In genomic region chr17:9002610-9003354, GRCh38 we compare ENCODE assay signal across 8 cellular contexts. TPM values are rescaled to one million over a fixed set of nuclear protein-coding genes. Genes with fewer than 3 reads are reported as not detected.
DNase-seq lines count a peak whose midpoint lies in the region; ATAC-seq lines count a peak whose summit lies in the region.

No MANE protein-coding gene starts in this region.

- POLR2A ChIA-PET in naive thymus-derived CD8-positive, alpha-beta T cell (lab: Charles Lee): no interaction called here

- peak overlapping the region; percentile 40 to 73 (median 66) for H3K4me3 Mint-ChIP-seq in naive thymus-derived CD8-positive, alpha-beta T cell

- H3K4me1 Mint-ChIP-seq in naive thymus-derived CD8-positive, alpha-beta T cell: peaks cover 4 to 28% (median 20%) of the 10 kb centered on the region in 4 donors

- peaks cover 0 to 21% (median 4%) of the 10 kb centered on the region in 9 donors for H3K9me3 Mint-ChIP-seq in naive thymus-derived CD8-positive, alpha-beta T cell

- DNase-seq in ELF-1 (ENCODE audit: low read depth, low spot score) (peak; percentile 43), NOMO-1 (lab: John Stamatoyannopoulos, UW; ENCODE audit: unreplicated experiment in 2 of 2) (peak; percentile 18 to 31), ecto neural progenitor cell (ENCODE audit: low spot score) (peak; percentile 87), NCI-H1694 treated with DMSO at 0.1 percent for 48 hours (lab: John Stamatoyannopoulos, UW) (no peak), LoVo (ENCODE audit: low spot score) (no peak)
- peak in 2 of 10 donors; percentile 22 to 31 for DNase-seq in naive thymus-derived CD8-positive, alpha-beta T cell

- H3K27ac Mint-ChIP-seq in naive thymus-derived CD8-positive, alpha-beta T cell: peak overlapping the region in 2 of 10 donors; percentile 18 to 27

- H3K27me3 Mint-ChIP-seq in naive thymus-derived CD8-positive, alpha-beta T cell: peaks cover 34 to 70% (median 47%) of the 10 kb centered on the region in 5 donors

- H3K36me3 Mint-ChIP-seq in naive thymus-derived CD8-positive, alpha-beta T cell: peaks cover 0 to 8% (median 5%) of the 10 kb centered on the region in 3 donors

- ATAC-seq in naive thymus-derived CD8-positive, alpha-beta T cell: peak; percentile 69 to 80
- no peak for ATAC-seq in GM19455 (IDR thresholded peaks at IDR 0.05; ENCODE audit: unreplicated experiment)
- no peak for ATAC-seq in HG03469 (IDR thresholded peaks at IDR 0.05; ENCODE audit: unreplicated experiment)

RNA-seq across cellular contexts. Expression of gene NTN1, which starts 18.5 kb away (rescaled TPM):
- under 1 TPM in 1 of 2 experiments, not detected in 1; 0.05 TPM for total RNA-seq in naive thymus-derived CD8-positive, alpha-beta T cell
- polyA plus RNA-seq in naive thymus-derived CD8-positive, alpha-beta T cell: not detected

RNA-seq across cellular contexts. Expression of gene PIK3R5, which starts 37.3 kb away (rescaled TPM):
- 100 to 1,000 TPM in 1 of 2 experiments, 10 to 100 TPM in 1; 94.1 to 104 TPM for total RNA-seq in naive thymus-derived CD8-positive, alpha-beta T cell
- 10 to 100 TPM; 20.0 to 44.0 (median 25.8) TPM for polyA plus RNA-seq in naive thymus-derived CD8-positive, alpha-beta T cell

Comparison
In these comparisons a context has a peak if more than half of its experiments do, and no peak if none do; other contexts are left out.
1. DNase-seq: peak in ELF-1 (single experiment), NOMO-1 (2 of 2) and ecto neural progenitor cell (single experiment); none in NCI-H1694 treated with DMSO at 0.1 percent for 48 hours (single experiment) and LoVo (single experiment).
2. ATAC-seq: peak in naive thymus-derived CD8-positive, alpha-beta T cell (2 of 2); none in GM19455 (single experiment) and HG03469 (single experiment).